8 cellular contexts compared by ENCODE assay signal in genomic region chr17:72976971-72977767, GRCh38.
DNase-seq lines count a peak whose midpoint lies in the region; ATAC-seq and TF ChIP-seq lines count a peak whose summit lies in the region.

No MANE protein-coding gene starts in this region.

- no peaks in the 10 kb centered on the region for H3K27me3 Mint-ChIP-seq in activated naive CD4-positive, alpha-beta T cell treated with anti-CD3 and anti-CD28 coated beads, Interleukin-2, amount 10 ng/mL, durations not matched to agents 7 days and 5 days

- CTCF ChIA-PET in AG04450 (lab: Charles Lee): interaction anchor here (1.3 to 2.8 kb wide), 2 partner anchors 9 to 417 kb away, joined by 5 to 33 read pairs; no protein-coding TSS in a partner anchor
- CTCF ChIA-PET in activated naive CD4-positive, alpha-beta T cell treated with anti-CD3 and anti-CD28 coated beads, Interleukin-2, amount 10 ng/mL, durations not matched to agents 7 days and 5 days (lab: Charles Lee): interaction anchor here (2.6 kb wide), 1 partner anchor 9 kb away, joined by 11 read pairs; no protein-coding TSS in a partner anchor

- H3K4me3 ChIP-seq in AG04450 (ENCODE audit: low read depth, low read length) (no peak overlapping the region), adrenal gland (no peak overlapping the region)

- H3K27ac ChIP-seq in AG04450 (ENCODE audit: low read depth, low read length) (peak overlapping the region; percentile 95), adrenal gland (peak overlapping the region; percentile 36 to 83 (median 71))

- intact Hi-C loops in adrenal gland (cut with DNase I): no loop called here

- peaks cover 6 to 28% of the 10 kb centered on the region in 2 donors for H3K4me1 ChIP-seq in adrenal gland (replicated peaks in 1 of 2)

- POLR2A ChIA-PET in AG04450 (lab: Yijun Ruan, JAX): interaction anchor here (0.6 kb wide), 2 partner anchors 82 to 83 kb away, joined by 3 read pairs; no protein-coding TSS in a partner anchor

- no peaks in the 10 kb centered on the region for H3K36me3 ChIP-seq in adrenal gland (replicated peaks in 1 of 2)

- DNase-seq in AG04450 (ENCODE audit: low read depth, low spot score) (peak; percentile 68), adrenal gland (peak; percentile 44 to 82 (median 68)), iPS-NIHi11 (ENCODE audit: low spot score) (peak; percentile 30), T-helper 2 cell (no peak), NCI-H187 treated with DMSO at 0.1 percent for 48 hours (lab: John Stamatoyannopoulos, UW) (no peak)
- no peak for DNase-seq in stimulated activated effector memory CD8-positive, alpha-beta T cell treated with anti-CD3 and anti-CD28 coated beads, Interleukin-12 subunit alpha, Interleukin-12 subunit beta, amount 100 ng/mL, for 72 hours (ENCODE audit: low spot score in 2 of 2)
- no peak for DNase-seq in activated naive CD4-positive, alpha-beta T cell treated with anti-CD3 and anti-CD28 coated beads, Interleukin-2, amount 10 ng/mL, durations not matched to agents 7 days and 5 days

- H3K9me3 ChIP-seq in AG04450 (ENCODE audit: control insufficient read depth, insufficient read depth, low read length) (no peaks in the 10 kb centered on the region; the same call in 1 of the 2 replicates), adrenal gland (replicated peaks in 1 of 3) (no peaks in the 10 kb centered on the region)

- WGBS in adrenal gland, 4 donors: 25 to 35% (median 29%) methylated on average over 12 of the region's 12 CpGs

- TF ChIP-seq POLR2A in adrenal gland (IDR thresholded peaks at IDR 0.05): peak in 1 of 2 donors; percentile 11

- peak; percentile 49 for ATAC-seq in HG02798 (IDR thresholded peaks at IDR 0.05; ENCODE audit: poor library complexity, unreplicated experiment)
- ATAC-seq in stimulated activated effector memory CD8-positive, alpha-beta T cell treated with anti-CD3 and anti-CD28 coated beads, Interleukin-12 subunit alpha, Interleukin-12 subunit beta, amount 100 ng/mL, for 72 hours: no peak

- TF ChIP-seq CTCF in AG04450 (IDR thresholded peaks at IDR 0.05; ENCODE audit: low read depth, low read length) (no peak), adrenal gland (IDR thresholded peaks at IDR 0.05) (no peak)

- H3K27me3 ChIP-seq in AG04450 (ENCODE audit: control insufficient read depth, insufficient read depth, low read length) (no peaks in the 10 kb centered on the region), adrenal gland (no peaks in the 10 kb centered on the region)

- H3K36me3 Mint-ChIP-seq in stimulated activated effector memory CD8-positive, alpha-beta T cell treated with anti-CD3 and anti-CD28 coated beads, Interleukin-12 subunit alpha, Interleukin-12 subunit beta, amount 100 ng/mL, for 72 hours: no peaks in the 10 kb centered on the region
- no peaks in the 10 kb centered on the region for H3K36me3 Mint-ChIP-seq in activated naive CD4-positive, alpha-beta T cell treated with anti-CD3 and anti-CD28 coated beads, Interleukin-2, amount 10 ng/mL, durations not matched to agents 7 days and 5 days

- H3K4me3 Mint-ChIP-seq in stimulated activated effector memory CD8-positive, alpha-beta T cell treated with anti-CD3 and anti-CD28 coated beads, Interleukin-12 subunit alpha, Interleukin-12 subunit beta, amount 100 ng/mL, for 72 hours: no peak overlapping the region
- H3K4me3 Mint-ChIP-seq in activated naive CD4-positive, alpha-beta T cell treated with anti-CD3 and anti-CD28 coated beads, Interleukin-2, amount 10 ng/mL, durations not matched to agents 7 days and 5 days: no peak overlapping the region

- H3K4me1 Mint-ChIP-seq in stimulated activated effector memory CD8-positive, alpha-beta T cell treated with anti-CD3 and anti-CD28 coated beads, Interleukin-12 subunit alpha, Interleukin-12 subunit beta, amount 100 ng/mL, for 72 hours: peaks cover 32% of the 10 kb centered on the region
- peaks cover 3% of the 10 kb centered on the region for H3K4me1 Mint-ChIP-seq in activated naive CD4-positive, alpha-beta T cell treated with anti-CD3 and anti-CD28 coated beads, Interleukin-2, amount 10 ng/mL, durations not matched to agents 7 days and 5 days

- H3K9me3 Mint-ChIP-seq in stimulated activated effector memory CD8-positive, alpha-beta T cell treated with anti-CD3 and anti-CD28 coated beads, Interleukin-12 subunit alpha, Interleukin-12 subunit beta, amount 100 ng/mL, for 72 hours: peaks cover 2% of the 10 kb centered on the region
- H3K9me3 Mint-ChIP-seq in activated naive CD4-positive, alpha-beta T cell treated with anti-CD3 and anti-CD28 coated beads, Interleukin-2, amount 10 ng/mL, durations not matched to agents 7 days and 5 days: peaks cover 5% of the 10 kb centered on the region

- H3K27ac Mint-ChIP-seq in stimulated activated effector memory CD8-positive, alpha-beta T cell treated with anti-CD3 and anti-CD28 coated beads, Interleukin-12 subunit alpha, Interleukin-12 subunit beta, amount 100 ng/mL, for 72 hours: peak overlapping the region; percentile 46
- no peak overlapping the region for H3K27ac Mint-ChIP-seq in activated naive CD4-positive, alpha-beta T cell treated with anti-CD3 and anti-CD28 coated beads, Interleukin-2, amount 10 ng/mL, durations not matched to agents 7 days and 5 days

Comparison
In these comparisons a context has a peak if more than half of its experiments do, and no peak if none do; other contexts are left out.
1. DNase-seq: peak in AG04450 (single experiment), adrenal gland (7 of 7) and iPS-NIHi11 (single experiment); none in stimulated activated effector memory CD8-positive, alpha-beta T cell treated with anti-CD3 and anti-CD28 coated beads, Interleukin-12 subunit alpha, Interleukin-12 subunit beta, amount 100 ng/mL, for 72 hours (0 of 2), T-helper 2 cell (0 of 5), activated naive CD4-positive, alpha-beta T cell treated with anti-CD3 and anti-CD28 coated beads, Interleukin-2, amount 10 ng/mL, durations not matched to agents 7 days and 5 days (single experiment) and NCI-H187 treated with DMSO at 0.1 percent for 48 hours (single experiment).